In genomic region chr2:140436956-140437355, GRCh38 we compare ENCODE assay signal across 23 cellular contexts.
"Had no signal": no experiment of that assay in that cellular context is flagged by ENCODE, and none has a peak within 500 bp of the region (broad histone marks: within the 10 kb centered on the region; RNA-seq: fewer than 3 reads in every experiment).

No MANE protein-coding gene starts in this region.

- DNase-seq: activated B cell treated with CpG ODN at 0.5 μM for 24 hours; activated CD4-positive, alpha-beta T cell treated with anti-CD3 and anti-CD28 coated beads for 36 hours; activated CD4-positive, alpha-beta T cell treated with anti-CD3 and anti-CD28 coated beads, Interleukin-2, amount 50 U/mL, for 4 hours; activated CD8-positive, alpha-beta memory T cell treated with anti-CD3 and anti-CD28 coated beads, Interleukin-2, amount 50 U/mL, for 48 hours; activated naive CD4-positive, alpha-beta T cell treated with Interleukin-2 at 50 U/mL for 16 hours; activated naive CD8-positive, alpha-beta T cell treated with anti-CD3 and anti-CD28 coated beads for 36 hours; activated T-cell treated with anti-CD3 and anti-CD28 coated beads, Interleukin-2, amount 50 U/mL, for 4 hours; amniotic stem cell; cortex of kidney; head of caudate nucleus; left colon; naive thymus-derived CD4-positive, alpha-beta T cell; retina; sigmoid colon; spleen; stimulated activated CD4-positive, alpha-beta T cell treated with anti-CD3 and anti-CD28 coated beads, Interleukin-4, amount 100 ng/mL, for 1 hour; stimulated activated naive CD4-positive, alpha-beta T cell; T-cell had no signal

- H3K36me3 Mint-ChIP-seq: activated naive CD8-positive, alpha-beta T cell treated with anti-CD3 and anti-CD28 coated beads for 36 hours; T-cell had no signal

- ATAC-seq: activated CD4-positive, alpha-beta T cell treated with anti-CD3 and anti-CD28 coated beads for 36 hours; activated T-cell treated with anti-CD3 and anti-CD28 coated beads, Interleukin-2, amount 50 U/mL, for 4 hours; gastroesophageal sphincter; left colon; naive thymus-derived CD4-positive, alpha-beta T cell; T-cell had no signal

- H3K9me3 Mint-ChIP-seq: activated B cell treated with CpG ODN at 0.5 μM for 24 hours; activated naive CD8-positive, alpha-beta T cell treated with anti-CD3 and anti-CD28 coated beads for 36 hours had no signal

- H3K27ac ChIP-seq: epithelial cell of prostate, gastroesophageal sphincter, sigmoid colon, spleen had no signal

- H3K27me3 Mint-ChIP-seq: activated B cell treated with CpG ODN at 0.5 μM for 24 hours; activated CD4-positive, alpha-beta T cell treated with anti-CD3 and anti-CD28 coated beads for 36 hours; activated naive CD8-positive, alpha-beta T cell treated with anti-CD3 and anti-CD28 coated beads for 36 hours; naive thymus-derived CD4-positive, alpha-beta T cell; progenitor cell of endocrine pancreas; T-cell had no signal

- H3K36me3 ChIP-seq: gastroesophageal sphincter, sigmoid colon, spleen had no signal

- H3K4me1 ChIP-seq: gastroesophageal sphincter, sigmoid colon, spleen had no signal

- H3K4me3 ChIP-seq: gastroesophageal sphincter, sigmoid colon, spleen had no signal

- H3K27me3 ChIP-seq: gastroesophageal sphincter, sigmoid colon, spleen had no signal

- H3K4me3 Mint-ChIP-seq: activated B cell treated with CpG ODN at 0.5 μM for 24 hours; activated CD4-positive, alpha-beta T cell treated with anti-CD3 and anti-CD28 coated beads for 36 hours; activated naive CD8-positive, alpha-beta T cell treated with anti-CD3 and anti-CD28 coated beads for 36 hours; activated T-cell treated with anti-CD3 and anti-CD28 coated beads, Interleukin-2, amount 50 U/mL, for 4 hours; naive thymus-derived CD4-positive, alpha-beta T cell; T-cell had no signal

- FAIRE-seq: bronchial epithelial cell, keratinocyte had no signal

- H3K27ac Mint-ChIP-seq: activated B cell treated with CpG ODN at 0.5 μM for 24 hours; activated CD4-positive, alpha-beta T cell treated with anti-CD3 and anti-CD28 coated beads for 36 hours; activated naive CD8-positive, alpha-beta T cell treated with anti-CD3 and anti-CD28 coated beads for 36 hours; naive thymus-derived CD4-positive, alpha-beta T cell; progenitor cell of endocrine pancreas; T-cell had no signal

- H3K9me3 ChIP-seq: gastroesophageal sphincter, sigmoid colon had no signal

- H3K4me1 Mint-ChIP-seq: activated B cell treated with CpG ODN at 0.5 μM for 24 hours; activated CD4-positive, alpha-beta T cell treated with anti-CD3 and anti-CD28 coated beads for 36 hours; activated naive CD8-positive, alpha-beta T cell treated with anti-CD3 and anti-CD28 coated beads for 36 hours; naive thymus-derived CD4-positive, alpha-beta T cell; T-cell had no signal
